In the genomic region with DNA sequence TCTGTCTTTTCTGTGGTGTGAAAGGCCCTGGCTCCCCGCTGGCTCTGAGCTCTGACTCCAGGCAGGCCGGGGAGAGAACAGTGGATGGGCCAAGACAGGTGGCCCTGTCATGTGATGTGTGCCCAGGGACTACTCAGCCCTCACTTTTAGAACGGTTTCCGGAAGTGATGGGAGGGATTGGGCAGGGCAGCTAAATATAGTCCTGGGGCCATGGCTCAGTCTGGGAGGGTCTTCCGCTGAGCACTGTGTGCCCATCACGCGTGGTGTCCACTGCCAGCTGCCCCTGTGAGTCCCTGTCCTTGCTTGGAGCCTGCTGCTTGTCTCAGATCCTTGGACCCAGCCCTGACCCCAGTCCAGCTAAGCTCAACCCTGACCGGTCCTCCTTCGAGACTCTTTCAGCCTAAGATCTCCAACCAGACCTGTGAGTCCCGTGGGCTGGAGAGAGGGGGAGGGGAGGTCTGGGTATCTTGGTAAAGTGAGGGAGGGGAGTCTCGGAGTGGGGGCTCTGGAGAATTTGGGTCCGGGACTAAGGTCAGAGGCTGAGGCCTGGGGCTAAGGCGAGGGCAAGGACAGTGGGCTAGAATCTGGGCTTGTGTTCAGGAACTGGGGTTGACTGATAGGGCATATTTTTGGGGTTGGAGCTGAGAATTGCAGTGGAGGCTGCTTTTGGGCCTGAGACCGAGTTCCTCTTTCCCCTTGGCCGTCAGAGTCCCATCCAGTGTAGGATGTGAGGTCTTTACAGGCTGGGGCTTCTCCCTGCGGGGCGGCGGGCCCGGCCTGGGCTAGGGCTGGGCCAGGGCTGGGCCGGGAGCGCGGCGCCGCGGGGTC, we compare ENCODE assay signal across 10 cellular contexts. TPM values are rescaled to one million over a fixed set of nuclear protein-coding genes. Genes with fewer than 3 reads are reported as not detected.
DNase-seq lines count a peak whose midpoint lies in the region; ATAC-seq and TF ChIP-seq lines count a peak whose summit lies in the region.
"Had no signal": no experiment of that assay in that cellular context is flagged by ENCODE, and none has a peak within 500 bp of the region (broad histone marks: within the 10 kb centered on the region; RNA-seq: fewer than 3 reads in every experiment).

A gene with protein sequence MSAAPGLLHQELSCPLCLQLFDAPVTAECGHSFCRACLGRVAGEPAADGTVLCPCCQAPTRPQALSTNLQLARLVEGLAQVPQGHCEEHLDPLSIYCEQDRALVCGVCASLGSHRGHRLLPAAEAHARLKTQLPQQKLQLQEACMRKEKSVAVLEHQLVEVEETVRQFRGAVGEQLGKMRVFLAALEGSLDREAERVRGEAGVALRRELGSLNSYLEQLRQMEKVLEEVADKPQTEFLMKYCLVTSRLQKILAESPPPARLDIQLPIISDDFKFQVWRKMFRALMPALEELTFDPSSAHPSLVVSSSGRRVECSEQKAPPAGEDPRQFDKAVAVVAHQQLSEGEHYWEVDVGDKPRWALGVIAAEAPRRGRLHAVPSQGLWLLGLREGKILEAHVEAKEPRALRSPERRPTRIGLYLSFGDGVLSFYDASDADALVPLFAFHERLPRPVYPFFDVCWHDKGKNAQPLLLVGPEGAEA (plus strand): TSS at position 243 of the 828 bp plus-strand sequence. CDS start 620 bp downstream, outside the sequence.

- H3K27me3 Mint-ChIP-seq in dendritic cell treated with granulocyte-macrophage colony-stimulating factor and Interleukin-4, amounts not matched to agents 40 ng/mL and 50 ng/mL, for 4 days, result peaks cover 58% of the 10 kb centered on the region
- H3K27me3 Mint-ChIP-seq in naive thymus-derived CD4-positive, alpha-beta T cell, result peaks cover 30 to 53% (median 36%) of the 10 kb centered on the region in 5 donors

- no peak within 1 kb of the TSS for H2AK5ac ChIP-seq in IMR-90 (ENCODE audit: low read depth, low read length)

- H3K27ac Mint-ChIP-seq in dendritic cell treated with granulocyte-macrophage colony-stimulating factor and Interleukin-4, amounts not matched to agents 40 ng/mL and 50 ng/mL, for 4 days, result peak within 1 kb of the TSS; percentile 71
- H3K27ac Mint-ChIP-seq in naive thymus-derived CD4-positive, alpha-beta T cell, result peak within 1 kb of the TSS in 2 of 9 donors; percentile 16 to 63

- H4K91ac ChIP-seq in IMR-90 (ENCODE audit: insufficient read depth, low read depth, low read length), result no peak within 1 kb of the TSS

- H3K36me3 ChIP-seq in A673 (ENCODE audit: insufficient read depth, low read length, poor library complexity, severe bottlenecking), result no peaks in the 10 kb centered on the region
- H3K36me3 ChIP-seq in IMR-90 (ENCODE audit: control insufficient read depth, insufficient read depth, low read length), result no peaks in the 10 kb centered on the region
- H3K36me3 ChIP-seq in naive thymus-derived CD4-positive, alpha-beta T cell (ENCODE audit: control insufficient read depth in 2 of 3, insufficient read depth in 3 of 3, low read length in 3 of 3), result no peaks in the 10 kb centered on the region
- H3K36me3 ChIP-seq in mucosa of descending colon (ENCODE audit: low read depth), result no peaks in the 10 kb centered on the region

- peak within 1 kb of the TSS; percentile 74 for H2AK9ac ChIP-seq in IMR-90 (replicated peaks; ENCODE audit: low read depth, low read length, poor library complexity)

- H3K14ac ChIP-seq in IMR-90 (replicated peaks; ENCODE audit: low read depth, low read length), result no peak within 1 kb of the TSS

- intact Hi-C loops in A673 (cut with micrococcal nuclease; ENCODE audit: unreplicated experiment) (no loop called here), IMR-90 (cut with micrococcal nuclease) (loop anchor here (10.0 kb wide), 1 partner anchor 481 kb away; no protein-coding TSS in a partner anchor), mucosa of descending colon (cut with DNase I, micrococcal nuclease) (no loop called here)
- intact Hi-C loops in dendritic cell treated with granulocyte-macrophage colony-stimulating factor and Interleukin-4, amounts not matched to agents 40 ng/mL and 50 ng/mL, for 4 days (cut with micrococcal nuclease), result no loop called here
- intact Hi-C loops in naive thymus-derived CD4-positive, alpha-beta T cell (cut with micrococcal nuclease), result loop anchor here in 1 of 2 donors (2.0 kb wide), 1 partner anchor 13 kb away; no protein-coding TSS in a partner anchor

- POLR2A ChIA-PET in A673 (lab: Charles Lee; ENCODE audit: low non-redundant PET) (no interaction called here), IMR-90 (lab: Charles Lee; ENCODE audit: unreplicated experiment) (interaction anchor here (1.2 kb wide), 1 partner anchor 12 kb away, joined by 3 read pairs; the partner anchor contains the start of gene PYCARD)
- POLR2A ChIA-PET in naive thymus-derived CD4-positive, alpha-beta T cell (lab: Charles Lee), result interaction anchor here (1.2 to 4.8 kb wide), 2 partner anchors 12 to 32 kb away, joined by 4 to 22 read pairs; partner anchors contain the start of gene PYCARD

- H3K27ac ChIP-seq in A673 (ENCODE audit: low read depth, low read length, poor library complexity, severe bottlenecking) (no peak within 1 kb of the TSS), IMR-90 (ENCODE audit: insufficient read depth, low read length) (no peak within 1 kb of the TSS)
- no peak within 1 kb of the TSS for H3K27ac ChIP-seq in naive thymus-derived CD4-positive, alpha-beta T cell (ENCODE audit: low read depth, low read length)

- H3K4me1 Mint-ChIP-seq in dendritic cell treated with granulocyte-macrophage colony-stimulating factor and Interleukin-4, amounts not matched to agents 40 ng/mL and 50 ng/mL, for 4 days (ENCODE audit: low read depth), result peaks cover 42% of the 10 kb centered on the region
- H3K4me1 Mint-ChIP-seq in naive thymus-derived CD4-positive, alpha-beta T cell, result peaks cover 17 to 40% (median 19%) of the 10 kb centered on the region in 7 donors

- in situ Hi-C loops in IMR-90 (cut with MboI; ENCODE audit: low sequenced_read_pairs), result no loop called here

- H3K27me3 ChIP-seq in A673 (replicated peaks; ENCODE audit: insufficient read depth, low read depth, low read length, poor library complexity) (peaks cover 48% of the 10 kb centered on the region), IMR-90 (ENCODE audit: control insufficient read depth, insufficient read depth, low read length) (peaks cover 56% of the 10 kb centered on the region)
- peaks cover 11 to 19% of the 10 kb centered on the region in 2 donors for H3K27me3 ChIP-seq in naive thymus-derived CD4-positive, alpha-beta T cell (ENCODE audit: control insufficient read depth in 2 of 2, insufficient read depth in 2 of 2, low read length in 2 of 2)

- H3K79me1 ChIP-seq in IMR-90 (ENCODE audit: low read depth in 1 of 2, low read length in 2 of 2), result no peaks in the 10 kb centered on the region

- peaks cover 15% of the 10 kb centered on the region for H3K4me1 ChIP-seq in A673 (ENCODE audit: insufficient read depth, low read length, poor library complexity, severe bottlenecking)
- H3K4me1 ChIP-seq in IMR-90 (ENCODE audit: control insufficient read depth, insufficient read depth, low read length), result peaks cover 4% of the 10 kb centered on the region; the same call in 1 of the 2 replicates
- peaks cover 18 to 25% of the 10 kb centered on the region in 2 donors for H3K4me1 ChIP-seq in naive thymus-derived CD4-positive, alpha-beta T cell (ENCODE audit: control insufficient read depth in 2 of 2, insufficient read depth in 2 of 2, low read length in 2 of 2)
- peaks cover 26% of the 10 kb centered on the region for H3K4me1 ChIP-seq in mucosa of descending colon (ENCODE audit: low read depth)

- no peak within 1 kb of the TSS for H4K5ac ChIP-seq in IMR-90 (ENCODE audit: low read depth, low read length)

- no peaks in the 10 kb centered on the region; the same call in 1 of the 2 replicates for H4K20me1 ChIP-seq in IMR-90 (ENCODE audit: insufficient read depth, low read length)

- H3K9me1 ChIP-seq in IMR-90 (ENCODE audit: insufficient read depth, low read length), result no peaks in the 10 kb centered on the region

- no peak within 1 kb of the TSS for H2BK20ac ChIP-seq in IMR-90 (ENCODE audit: low read depth, low read length)

- H3K4ac ChIP-seq in IMR-90 (ENCODE audit: low read depth, low read length), result no peak within 1 kb of the TSS

- no peak within 1 kb of the TSS for H2BK15ac ChIP-seq in IMR-90 (ENCODE audit: low read depth, low read length)

- no TSS peak for BruUV-seq in A673 (replicated peaks; lab: Mats Ljungman, UMichigan)
- no TSS peak for BruUV-seq in IMR-90 (replicated peaks; lab: Mats Ljungman, UMichigan)

- no peaks in the 10 kb centered on the region for H3K36me3 Mint-ChIP-seq in dendritic cell treated with granulocyte-macrophage colony-stimulating factor and Interleukin-4, amounts not matched to agents 40 ng/mL and 50 ng/mL, for 4 days (ENCODE audit: low read depth)
- H3K36me3 Mint-ChIP-seq in naive thymus-derived CD4-positive, alpha-beta T cell, result peaks cover 0 to 3% (median 0%) of the 10 kb centered on the region in 5 donors

- no peak for TF ChIP-seq POLR2A in IMR-90 (IDR thresholded peaks at IDR 0.05; ENCODE audit: low read depth, low read length)

- H3K9me3 ChIP-seq in A673 (ENCODE audit: low read depth, low read length, poor library complexity, severe bottlenecking) (no peaks in the 10 kb centered on the region), IMR-90 (ENCODE audit: control insufficient read depth, insufficient read depth, low read length) (no peaks in the 10 kb centered on the region), mucosa of descending colon (no peaks in the 10 kb centered on the region)
- H3K9me3 ChIP-seq in naive thymus-derived CD4-positive, alpha-beta T cell (ENCODE audit: control insufficient read depth in 2 of 3, low read length in 3 of 3), result no peaks in the 10 kb centered on the region

- H3K9ac ChIP-seq in IMR-90 (ENCODE audit: low read depth, low read length), result no peak within 1 kb of the TSS

- no peak within 1 kb of the TSS for H3K23ac ChIP-seq in IMR-90 (ENCODE audit: low read depth, low read length)

- TF ChIP-seq RAD21 in IMR-90 (IDR thresholded peaks at IDR 0.05; ENCODE audit: low read length), result no peak

- 58% methylated on average over 10 of the region's 25 CpGs; no CpG with 5 or more reads in 1 of the 2 experiments for WGBS in IMR-90 (ENCODE audit: extremely low coverage in 2 of 2, insufficient read length in 1 of 2), 2 experiments

- TF ChIP-seq CTCF in A673 (conservative IDR thresholded peaks at IDR 0.05; ENCODE audit: low read depth, low read length), result no peak
- no peak for TF ChIP-seq CTCF in IMR-90 (conservative IDR thresholded peaks at IDR 0.05; ENCODE audit: low read depth, low read length)
- TF ChIP-seq CTCF in GM10266 (IDR thresholded peaks at IDR 0.05; ENCODE audit: control insufficient read depth, insufficient read depth, low read depth, missing control alignments), result no peak
- TF ChIP-seq CTCF in mucosa of descending colon (IDR thresholded peaks at IDR 0.05), result no peak

- H2BK5ac ChIP-seq in IMR-90 (ENCODE audit: low read depth, low read length, poor library complexity, severe bottlenecking), result no peak within 1 kb of the TSS

- H3K4me3 ChIP-seq in A673 (ENCODE audit: low read depth, low read length, poor library complexity, severe bottlenecking) (peak within 1 kb of the TSS; percentile 41), IMR-90 (ENCODE audit: insufficient read depth, low read depth, low read length) (peak within 1 kb of the TSS; percentile 27), mucosa of descending colon (no peak within 1 kb of the TSS)
- H3K4me3 ChIP-seq in naive thymus-derived CD4-positive, alpha-beta T cell (ENCODE audit: low read length), result no peak within 1 kb of the TSS

- no peaks in the 10 kb centered on the region for H3K9me3 Mint-ChIP-seq in dendritic cell treated with granulocyte-macrophage colony-stimulating factor and Interleukin-4, amounts not matched to agents 40 ng/mL and 50 ng/mL, for 4 days
- H3K9me3 Mint-ChIP-seq in naive thymus-derived CD4-positive, alpha-beta T cell, result no peaks in the 10 kb centered on the region

- H2BK120ac ChIP-seq in IMR-90 (ENCODE audit: low read depth, low read length), result no peak within 1 kb of the TSS

- H2AFZ ChIP-seq in IMR-90 (replicated peaks; ENCODE audit: low read length, poor library complexity), result peak within 1 kb of the TSS; percentile 91

- peak within 1 kb of the TSS; percentile 47; the same call in 1 of the 2 replicates for H3K4me2 ChIP-seq in IMR-90 (ENCODE audit: low read depth, low read length)

- H3K56ac ChIP-seq in IMR-90 (ENCODE audit: extremely low read depth, insufficient read depth, low read length), result no peak within 1 kb of the TSS

- no peak for DNase-seq in A673 (ENCODE audit: low spot score)
- DNase-seq in IMR-90, result no peak
- DNase-seq in naive thymus-derived CD4-positive, alpha-beta T cell, result no peak
- DNase-seq in GM10266 (ENCODE audit: extremely low spot score), result no peak
- DNase-seq in NCI-H146 (lab: John Stamatoyannopoulos, UW), result no peak
- no peak for DNase-seq in mucosa of descending colon
- DNase-seq: NCI-H2171 had no signal

- CTCF ChIA-PET in A673 (lab: Charles Lee), result no interaction called here
- CTCF ChIA-PET in IMR-90 (lab: Yijun Ruan, JAX), result no interaction called here
- CTCF ChIA-PET in naive thymus-derived CD4-positive, alpha-beta T cell (lab: Charles Lee), result interaction anchor here (0.6 kb wide), 1 partner anchor 782 kb away, joined by 4 read pairs; no protein-coding TSS in a partner anchor

- no peak within 1 kb of the TSS for H3K18ac ChIP-seq in IMR-90 (ENCODE audit: low read depth, low read length)

- ATAC-seq in IMR-90 (ENCODE audit: low read depth), result no peak
- ATAC-seq in naive thymus-derived CD4-positive, alpha-beta T cell, result peak; percentile 15
- no peak for ATAC-seq in GM21737 (IDR thresholded peaks at IDR 0.05; ENCODE audit: unreplicated experiment)
- no peak for ATAC-seq in mucosa of descending colon

- no peak within 1 kb of the TSS for H4K8ac ChIP-seq in IMR-90 (ENCODE audit: low read depth in 2 of 2, low read length in 2 of 2)

- peak within 1 kb of the TSS; percentile 81 for H3K4me3 Mint-ChIP-seq in dendritic cell treated with granulocyte-macrophage colony-stimulating factor and Interleukin-4, amounts not matched to agents 40 ng/mL and 50 ng/mL, for 4 days
- peak within 1 kb of the TSS in 8 of 10 donors; percentile 29 to 88 (median 78) for H3K4me3 Mint-ChIP-seq in naive thymus-derived CD4-positive, alpha-beta T cell

- dilution Hi-C loops in IMR-90 (cut with HindIII; ENCODE audit: low sequenced_read_pairs, unreplicated experiment), result no loop called here

RNA-seq across cellular contexts. Expression of the gene that starts here (rescaled TPM):
- total RNA-seq in A673 (2021), result 0.04 TPM in 1 of 2 replicates, not detected in the other
- not detected in 2 replicates for total RNA-seq in IMR-90 (2012; rRNA removed)
- polyA plus RNA-seq in IMR-90 (2012; rRNA removed), result not detected in 2 replicates
- polyA plus RNA-seq in IMR-90 (2012; cell fraction: cytosol; rRNA removed), result under 0.01 TPM in 1 of 2 replicates, not detected in the other
- not detected in 2 replicates for polyA plus RNA-seq in IMR-90 (2012; cell fraction: nucleus; rRNA removed; ENCODE audit: low replicate concordance)
- under 1 TPM in 1 of 5 experiments, not detected in 4; 0.24 TPM for total RNA-seq in naive thymus-derived CD4-positive, alpha-beta T cell
- not detected for polyA plus RNA-seq in naive thymus-derived CD4-positive, alpha-beta T cell
- total RNA-seq in mucosa of descending colon, result under 1 TPM in 1 of 3 donors, not detected in 2; 0.02 TPM
- total RNA-seq: H4 had no signal

Comparison
In these comparisons a context has a peak if more than half of its experiments do, and no peak if none do; other contexts are left out.
1. Peak in ATAC-seq in naive thymus-derived CD4-positive, alpha-beta T cell; RNA of the gene not detected or under 1 TPM.
2. H3K4me3 ChIP-seq: peak in A673 (single experiment) and IMR-90 (single experiment); none in naive thymus-derived CD4-positive, alpha-beta T cell (single experiment) and mucosa of descending colon (single experiment).